Comparison of ENCODE assay signal across 29 cellular contexts in genomic region chr11:118532852-118533768, GRCh38. TPM values are rescaled to one million over a fixed set of nuclear protein-coding genes. Genes with fewer than 3 reads are reported as not detected.
DNase-seq lines count a peak whose midpoint lies in the region; ATAC-seq, FAIRE-seq and TF ChIP-seq lines count a peak whose summit lies in the region.
"Had no signal": no experiment of that assay in that cellular context is flagged by ENCODE, and none has a peak within 500 bp of the region (broad histone marks: within the 10 kb centered on the region; RNA-seq: fewer than 3 reads in every experiment).

No MANE protein-coding gene starts in this region.

- H3K79me2 ChIP-seq in HepG2 (ENCODE audit: insufficient read depth, low read length) (no peaks in the 10 kb centered on the region), neural progenitor cell (ENCODE audit: low read depth) (peaks cover 11% of the 10 kb centered on the region)

- H3K27me3 ChIP-seq in CD8-positive, alpha-beta T cell (ENCODE audit: insufficient read depth, low read length): no peaks in the 10 kb centered on the region
- no peaks in the 10 kb centered on the region; a peak in 1 of 5 replicates for H3K27me3 ChIP-seq in HepG2 (ENCODE audit: control insufficient read depth in 1 of 2, insufficient read depth in 2 of 2, low read length in 2 of 2)
- H3K27me3 ChIP-seq in neural progenitor cell: no peaks in the 10 kb centered on the region
- H3K27me3 ChIP-seq: BE2C, gastroesophageal sphincter, SJCRH30, thyroid gland, vagina had no signal

- peaks cover 24% of the 10 kb centered on the region for H3K4me1 ChIP-seq in CD8-positive, alpha-beta T cell (ENCODE audit: insufficient read depth, low read length)
- H3K4me1 ChIP-seq in HepG2 (ENCODE audit: insufficient read depth, low read length) (peaks cover 49% of the 10 kb centered on the region), neural progenitor cell (peaks cover 24% of the 10 kb centered on the region)
- H3K4me1 ChIP-seq: BE2C had no signal

- no peak for TF ChIP-seq POLR2A in HepG2 (IDR thresholded peaks at IDR 0.05; ENCODE audit: insufficient read depth in 1 of 2, low read depth in 2 of 2, low read length in 2 of 2)

- no peaks in the 10 kb centered on the region for H3K27me3 Mint-ChIP-seq in CD8-positive, alpha-beta T cell (ENCODE audit: low read depth)
- peaks cover 8% of the 10 kb centered on the region for H3K27me3 Mint-ChIP-seq in neural progenitor cell (ENCODE audit: insufficient read depth, low read depth)
- H3K27me3 Mint-ChIP-seq: memory B cell had no signal

- H3K4me3 ChIP-seq in CD8-positive, alpha-beta T cell (ENCODE audit: low read depth, low read length): no peak overlapping the region
- H3K4me3 ChIP-seq in HepG2 (replicated peaks in 1 of 3; ENCODE audit: insufficient read depth in 1 of 3, low read depth in 2 of 3, low read length in 3 of 3) (0 out of 6 replicates have a peak overlapping the region, but pooled peaks of 1 of the 3 experiments have one; percentile 42), neural progenitor cell (no peak overlapping the region)
- H3K4me3 ChIP-seq: gastroesophageal sphincter, SJCRH30, skin epidermis, thyroid gland, vagina had no signal

- H3K4me2 ChIP-seq in HepG2 (ENCODE audit: low read depth, low read length) (peak overlapping the region; percentile 63; the same call in 1 of the 2 replicates), neural progenitor cell (no peak overlapping the region)

- H2AFZ ChIP-seq in HepG2 (ENCODE audit: low read length) (no peak overlapping the region), neural progenitor cell (replicated peaks) (no peak overlapping the region)

- TF ChIP-seq CTCF in CD8-positive, alpha-beta T cell (IDR thresholded peaks at IDR 0.05): no peak
- TF ChIP-seq CTCF in RWPE1 (conservative IDR thresholded peaks at IDR 0.05; ENCODE audit: low read depth) (no peak), HepG2 (CRISPR knock-in tag; IDR thresholded peaks at IDR 0.05) (no peak), neural progenitor cell (IDR thresholded peaks at IDR 0.05) (no peak)

- peaks cover 26% of the 10 kb centered on the region for H3F3A ChIP-seq in neural progenitor cell (ENCODE audit: low read depth)

- CTCF ChIA-PET in CD8-positive, alpha-beta T cell (lab: Charles Lee): interaction anchor here (0.9 kb wide), 1 partner anchor 237 kb away, joined by 3 read pairs; no protein-coding TSS in a partner anchor
- CTCF ChIA-PET in RWPE1 (lab: Yijun Ruan, JAX) (interaction anchor here (0.5 to 0.7 kb wide), 2 partner anchors 146 to 741 kb away, joined by 3 to 5 read pairs; no protein-coding TSS in a partner anchor), HepG2 (lab: Yijun Ruan, JAX; ENCODE audit: low intra/inter-chr PET ratio, low total read pairs) (interaction anchor here (1.4 kb wide), 1 partner anchor 33 kb away, joined by 6 read pairs; the partner anchor contains the start of gene IFT46)

- H3K9me3 Mint-ChIP-seq in CD8-positive, alpha-beta T cell: no peaks in the 10 kb centered on the region
- peaks cover 2% of the 10 kb centered on the region for H3K9me3 Mint-ChIP-seq in neural progenitor cell
- H3K9me3 Mint-ChIP-seq: activated T-cell treated with anti-CD3 and anti-CD28 coated beads, Interleukin-2, amount 50 U/mL, for 4 hours; memory B cell had no signal

- FAIRE-seq in HepG2 (lab: Jason Lieb, UNC): no peak
- FAIRE-seq: bronchial epithelial cell, colon, GM12891, H54 had no signal

- no peaks in the 10 kb centered on the region for H3K9me3 ChIP-seq in CD8-positive, alpha-beta T cell (ENCODE audit: low read length)
- no peaks in the 10 kb centered on the region for H3K9me3 ChIP-seq in HepG2 (ENCODE audit: low read length)
- H3K9me3 ChIP-seq in neural progenitor cell (ENCODE audit: low read depth): no peaks in the 10 kb centered on the region
- H3K9me3 ChIP-seq: BE2C, gastroesophageal sphincter, SJCRH30, thyroid gland, vagina had no signal

- H4K20me1 ChIP-seq in HepG2 (ENCODE audit: insufficient read depth, low read length) (no peaks in the 10 kb centered on the region), neural progenitor cell (ENCODE audit: low read depth) (no peaks in the 10 kb centered on the region)

- H3K9ac ChIP-seq in HepG2 (ENCODE audit: insufficient read depth, low read depth, low read length) (no peak overlapping the region), neural progenitor cell (no peak overlapping the region)

- H3K36me3 Mint-ChIP-seq in CD8-positive, alpha-beta T cell: peaks cover 30% of the 10 kb centered on the region
- peaks cover 4% of the 10 kb centered on the region for H3K36me3 Mint-ChIP-seq in neural progenitor cell
- H3K36me3 Mint-ChIP-seq: memory B cell had no signal

- peak overlapping the region; percentile 13 for H3K27ac Mint-ChIP-seq in CD8-positive, alpha-beta T cell
- no peak overlapping the region for H3K27ac Mint-ChIP-seq in neural progenitor cell
- H3K27ac Mint-ChIP-seq: memory B cell had no signal

- H3K36me3 ChIP-seq in CD8-positive, alpha-beta T cell (ENCODE audit: insufficient read depth, low read length): no peaks in the 10 kb centered on the region
- H3K36me3 ChIP-seq in HepG2 (replicated peaks in 1 of 2; ENCODE audit: control insufficient read depth in 1 of 2, insufficient read depth in 2 of 2, low read length in 2 of 2): no peaks in the 10 kb centered on the region
- H3K36me3 ChIP-seq in neural progenitor cell: no peaks in the 10 kb centered on the region
- H3K36me3 ChIP-seq: BE2C, SJCRH30, thyroid gland, vagina had no signal

- no peak for TF ChIP-seq RAD21 in HepG2 (CRISPR knock-in tag; IDR thresholded peaks at IDR 0.05)

- ATAC-seq in CD8-positive, alpha-beta T cell: no peak
- no peak for ATAC-seq in HepG2
- ATAC-seq: activated T-cell treated with anti-CD3 and anti-CD28 coated beads, Interleukin-2, amount 50 U/mL, for 4 hours; gastroesophageal sphincter had no signal

- H3K27ac ChIP-seq in CD8-positive, alpha-beta T cell (ENCODE audit: low read depth, low read length): no peak overlapping the region
- H3K27ac ChIP-seq in RWPE1 (0 out of 2 replicates have a peak overlapping the region, but pooled peaks have one; percentile 65), HepG2 (ENCODE audit: extremely low read length, insufficient read depth, low read length) (peak overlapping the region; percentile 42), neural progenitor cell (no peak overlapping the region)
- H3K27ac ChIP-seq: SJCRH30, thyroid gland, vagina had no signal

- in situ Hi-C loops in HepG2 (cut with HindIII; ENCODE audit: extremely low pct_ligation_motif_present, low pct_unique_long_range_greater_than_20kb): loop anchor here (5.0 kb wide), 1 partner anchor 34 kb away; the partner anchor contains the start of gene IFT46

- no peak for DNase-seq in CD8-positive, alpha-beta T cell
- DNase-seq in RWPE1 (ENCODE audit: low spot score) (no peak), HepG2 (ENCODE audit: low spot score) (no peak), neural progenitor cell (ENCODE audit: low spot score) (no peak), islet precursor cell (no peak), NCI-H1930 (lab: John Stamatoyannopoulos, UW) (no peak)
- DNase-seq in activated CD4-positive, alpha-beta T cell treated with anti-CD3 and anti-CD28 coated beads, Interleukin-2, amount 50 U/mL, for 4 hours: no peak
- DNase-seq: activated CD4-positive, alpha-beta T cell treated with anti-CD3 and anti-CD28 coated beads for 48 hours; activated T-cell treated with anti-CD3 and anti-CD28 coated beads, Interleukin-2, amount 50 U/mL, for 4 hours; amniotic stem cell; BE2C; DMS53; effector CD4-positive, alpha-beta T cell; NCI-H146; NCI-H446 treated with DMSO at 0.1 percent for 48 hours; NCI-H82; SJCRH30; SW 1271; T-helper 9 cell; thyroid gland had no signal

- TF ChIP-seq EP300 in HepG2 (IDR thresholded peaks at IDR 0.05; ENCODE audit: low read depth in 2 of 2, low read length in 2 of 2) (no peak), HepG2 (CRISPR knock-in tag; IDR thresholded peaks at IDR 0.05; ENCODE audit: borderline replicate concordance) (no peak)

- no TSS peak for BruUV-seq in HepG2 (replicated peaks; lab: Mats Ljungman, UMichigan)

- intact Hi-C loops in CD8-positive, alpha-beta T cell (cut with DNase I, micrococcal nuclease): no loop called here
- intact Hi-C loops in HepG2 (cut with micrococcal nuclease; ENCODE audit: unreplicated experiment): no loop called here

- no peak overlapping the region for H3K4me3 Mint-ChIP-seq in CD8-positive, alpha-beta T cell
- H3K4me3 Mint-ChIP-seq in neural progenitor cell: peak overlapping the region; percentile 98

- POLR2A ChIA-PET in CD8-positive, alpha-beta T cell (lab: Charles Lee): no interaction called here
- POLR2A ChIA-PET in RWPE1 (lab: Yijun Ruan, JAX; ENCODE audit: low non-redundant PET): interaction anchor here (0.5 kb wide), 1 partner anchor 106 kb away, joined by 3 read pairs; no protein-coding TSS in a partner anchor
- POLR2A ChIA-PET in HepG2 (lab: Yijun Ruan, JAX): interaction anchor here (1.4 kb wide), 1 partner anchor 32 kb away, joined by 3 read pairs; no protein-coding TSS in a partner anchor

- H3K4me1 Mint-ChIP-seq in CD8-positive, alpha-beta T cell (ENCODE audit: low read depth): peaks cover 31% of the 10 kb centered on the region
- peaks cover 26% of the 10 kb centered on the region for H3K4me1 Mint-ChIP-seq in neural progenitor cell

- 83% methylated on average over 5 of the region's 19 CpGs for WGBS in HepG2 (ENCODE audit: low lambda C conversion rate)

RNA-seq across cellular contexts. Expression of gene TMEM25, which starts 2.1 kb away (rescaled TPM):
- total RNA-seq in CD8-positive, alpha-beta T cell: 10 to 100 TPM; 11.3 to 14.0 TPM
- 4.5 and 7.5 TPM in 2 replicates for total RNA-seq in HepG2 (2016; rRNA removed; fragmentation: Illumina TruSeq; extraction: Trizol)
- total RNA-seq in HepG2 (2016; cell fraction: cytosol; rRNA removed; fragmentation: Illumina TruSeq; extraction: Trizol; ENCODE audit: low read depth): 6.2 and 7.2 TPM in 2 replicates
- 3.9 and 8.9 TPM in 2 replicates for total RNA-seq in HepG2 (2016; cell fraction: insoluble cytoplasmic fraction; rRNA removed; fragmentation: Illumina TruSeq; extraction: Trizol)
- 8.9 and 11.8 TPM in 2 replicates for total RNA-seq in HepG2 (2016; cell fraction: membrane; rRNA removed; fragmentation: Illumina TruSeq; extraction: Trizol)
- 8.4 and 8.5 TPM in 2 replicates for total RNA-seq in HepG2 (2016; cell fraction: nucleus; rRNA removed; fragmentation: Illumina TruSeq; extraction: Trizol)
- 17.2 and 23.4 TPM in 2 replicates for polyA plus RNA-seq in HepG2 (2011; rRNA removed)
- 12.4 and 19.7 TPM in 2 replicates for polyA plus RNA-seq in HepG2 (2011; cell fraction: cytosol; rRNA removed)
- polyA plus RNA-seq in HepG2 (2011; cell fraction: nucleus; rRNA removed): 40.8 and 47.6 TPM in 2 replicates
- 8.5 and 9.2 TPM in 2 replicates for polyA plus RNA-seq in HepG2 (2012)
- polyA plus RNA-seq in HepG2 (2016; cell fraction: cytosol; fragmentation: Illumina TruSeq; extraction: Trizol; ENCODE audit: low read depth): 6.8 and 8.7 TPM in 2 replicates
- polyA plus RNA-seq in HepG2 (2016; cell fraction: insoluble cytoplasmic fraction; fragmentation: Illumina TruSeq; extraction: Trizol; ENCODE audit: low read depth): 4.6 and 5.1 TPM in 2 replicates
- 9.5 and 10.8 TPM in 2 replicates for polyA plus RNA-seq in HepG2 (2016; cell fraction: membrane; fragmentation: Illumina TruSeq; extraction: Trizol; ENCODE audit: low read depth)
- 20.9 and 21.2 TPM in 2 replicates for polyA plus RNA-seq in HepG2 (2016; cell fraction: nucleus; fragmentation: Illumina TruSeq; extraction: Trizol; ENCODE audit: insufficient read depth, low read depth)
- 2.7 and 44.5 TPM in 2 replicates for polyA minus RNA-seq in HepG2 (2011; rRNA and poly(A)+ RNA removed; ENCODE audit: low replicate concordance)
- polyA minus RNA-seq in HepG2 (2011; cell fraction: cytosol; rRNA and poly(A)+ RNA removed): 6.7 and 7.2 TPM in 2 replicates
- 20.9 and 25.5 TPM in 2 replicates for polyA minus RNA-seq in HepG2 (2011; cell fraction: nucleus; rRNA and poly(A)+ RNA removed)
- total RNA-seq in neural progenitor cell (ENCODE audit: low replicate concordance): 28.2 and 29.0 TPM in 2 replicates

RNA-seq across cellular contexts. Expression of gene TTC36, which starts 5.8 kb away (rescaled TPM):
- under 1 TPM in 1 of 2 experiments, not detected in 1; 0.65 TPM for total RNA-seq in CD8-positive, alpha-beta T cell
- total RNA-seq in HepG2 (2016; rRNA removed; fragmentation: Illumina TruSeq; extraction: Trizol) (0.40 TPM in 1 of 2 replicates, not detected in the other), neural progenitor cell (ENCODE audit: low replicate concordance) (0.62 TPM in 1 of 2 replicates, not detected in the other)
- total RNA-seq in HepG2 (2016; cell fraction: cytosol; rRNA removed; fragmentation: Illumina TruSeq; extraction: Trizol; ENCODE audit: low read depth): 0.62 and 1.2 TPM in 2 replicates
- 0.26 TPM in 1 of 2 replicates, not detected in the other for total RNA-seq in HepG2 (2016; cell fraction: insoluble cytoplasmic fraction; rRNA removed; fragmentation: Illumina TruSeq; extraction: Trizol)
- total RNA-seq in HepG2 (2016; cell fraction: membrane; rRNA removed; fragmentation: Illumina TruSeq; extraction: Trizol): 0.45 TPM in 1 of 2 replicates, not detected in the other
- total RNA-seq in HepG2 (2016; cell fraction: nucleus; rRNA removed; fragmentation: Illumina TruSeq; extraction: Trizol): 0.47 and 0.84 TPM in 2 replicates
- 0.13 TPM in 1 of 2 replicates, not detected in the other for polyA plus RNA-seq in HepG2 (2011; rRNA removed)
- polyA plus RNA-seq in HepG2 (2011; cell fraction: cytosol; rRNA removed): 0.08 and 0.11 TPM in 2 replicates
- 0.27 and 0.62 TPM in 2 replicates for polyA plus RNA-seq in HepG2 (2011; cell fraction: nucleus; rRNA removed)
- not detected in 2 replicates for polyA plus RNA-seq in HepG2 (2012)
- polyA plus RNA-seq in HepG2 (2016; cell fraction: cytosol; fragmentation: Illumina TruSeq; extraction: Trizol; ENCODE audit: low read depth): 0.28 and 0.53 TPM in 2 replicates
- polyA plus RNA-seq in HepG2 (2016; cell fraction: insoluble cytoplasmic fraction; fragmentation: Illumina TruSeq; extraction: Trizol; ENCODE audit: low read depth): 0.38 TPM in 1 of 2 replicates, not detected in the other
- polyA plus RNA-seq in HepG2 (2016; cell fraction: membrane; fragmentation: Illumina TruSeq; extraction: Trizol; ENCODE audit: low read depth): 0.23 and 0.47 TPM in 2 replicates
- polyA plus RNA-seq in HepG2 (2016; cell fraction: nucleus; fragmentation: Illumina TruSeq; extraction: Trizol; ENCODE audit: insufficient read depth, low read depth): not detected in 2 replicates
- 0.24 TPM in 1 of 2 replicates, not detected in the other for polyA minus RNA-seq in HepG2 (2011; rRNA and poly(A)+ RNA removed; ENCODE audit: low replicate concordance)
- polyA minus RNA-seq in HepG2 (2011; cell fraction: cytosol; rRNA and poly(A)+ RNA removed): not detected in 2 replicates
- 0.87 and 1.2 TPM in 2 replicates for polyA minus RNA-seq in HepG2 (2011; cell fraction: nucleus; rRNA and poly(A)+ RNA removed)
- total RNA-seq: bronchial epithelial cell, HT-29, vagina had no signal

RNA-seq across cellular contexts. Expression of gene IFT46, which starts 32.6 kb away (rescaled TPM):
- total RNA-seq in CD8-positive, alpha-beta T cell: 1 to 10 TPM; 4.8 to 5.6 TPM
- total RNA-seq in HepG2 (2016; rRNA removed; fragmentation: Illumina TruSeq; extraction: Trizol) (15.4 and 23.9 TPM in 2 replicates), neural progenitor cell (ENCODE audit: low replicate concordance) (40.1 and 47.5 TPM in 2 replicates)
- 12.4 and 18.8 TPM in 2 replicates for total RNA-seq in HepG2 (2016; cell fraction: cytosol; rRNA removed; fragmentation: Illumina TruSeq; extraction: Trizol; ENCODE audit: low read depth)
- 14.7 and 23.4 TPM in 2 replicates for total RNA-seq in HepG2 (2016; cell fraction: insoluble cytoplasmic fraction; rRNA removed; fragmentation: Illumina TruSeq; extraction: Trizol)
- 10.2 and 11.5 TPM in 2 replicates for total RNA-seq in HepG2 (2016; cell fraction: membrane; rRNA removed; fragmentation: Illumina TruSeq; extraction: Trizol)
- 7.4 and 8.0 TPM in 2 replicates for total RNA-seq in HepG2 (2016; cell fraction: nucleus; rRNA removed; fragmentation: Illumina TruSeq; extraction: Trizol)
- polyA plus RNA-seq in HepG2 (2011; rRNA removed): 9.3 and 9.8 TPM in 2 replicates
- 8.2 and 9.6 TPM in 2 replicates for polyA plus RNA-seq in HepG2 (2011; cell fraction: cytosol; rRNA removed)
- polyA plus RNA-seq in HepG2 (2011; cell fraction: nucleus; rRNA removed): 3.4 and 5.1 TPM in 2 replicates
- polyA plus RNA-seq in HepG2 (2012): 5.8 and 8.4 TPM in 2 replicates
- polyA plus RNA-seq in HepG2 (2016; cell fraction: cytosol; fragmentation: Illumina TruSeq; extraction: Trizol; ENCODE audit: low read depth): 2.6 and 2.9 TPM in 2 replicates
- polyA plus RNA-seq in HepG2 (2016; cell fraction: insoluble cytoplasmic fraction; fragmentation: Illumina TruSeq; extraction: Trizol; ENCODE audit: low read depth): 20.5 and 21.3 TPM in 2 replicates
- polyA plus RNA-seq in HepG2 (2016; cell fraction: membrane; fragmentation: Illumina TruSeq; extraction: Trizol; ENCODE audit: low read depth): 5.9 TPM in 2 replicates
- 9.4 and 10.2 TPM in 2 replicates for polyA plus RNA-seq in HepG2 (2016; cell fraction: nucleus; fragmentation: Illumina TruSeq; extraction: Trizol; ENCODE audit: insufficient read depth, low read depth)
- 9.5 and 19.1 TPM in 2 replicates for polyA minus RNA-seq in HepG2 (2011; rRNA and poly(A)+ RNA removed; ENCODE audit: low replicate concordance)
- polyA minus RNA-seq in HepG2 (2011; cell fraction: cytosol; rRNA and poly(A)+ RNA removed): 5.0 and 5.8 TPM in 2 replicates
- 4.4 and 6.0 TPM in 2 replicates for polyA minus RNA-seq in HepG2 (2011; cell fraction: nucleus; rRNA and poly(A)+ RNA removed)

RNA-seq across cellular contexts. Expression of gene ARCN1, which starts 39.1 kb away (rescaled TPM):
- total RNA-seq in CD8-positive, alpha-beta T cell: 10 to 100 TPM; 77.8 to 81.2 TPM
- total RNA-seq in HepG2 (2016; rRNA removed; fragmentation: Illumina TruSeq; extraction: Trizol): 148 and 215 TPM in 2 replicates
- total RNA-seq in HepG2 (2016; cell fraction: cytosol; rRNA removed; fragmentation: Illumina TruSeq; extraction: Trizol; ENCODE audit: low read depth): 21.7 and 21.9 TPM in 2 replicates
- 143 and 206 TPM in 2 replicates for total RNA-seq in HepG2 (2016; cell fraction: insoluble cytoplasmic fraction; rRNA removed; fragmentation: Illumina TruSeq; extraction: Trizol)
- total RNA-seq in HepG2 (2016; cell fraction: membrane; rRNA removed; fragmentation: Illumina TruSeq; extraction: Trizol): 62.1 and 63.9 TPM in 2 replicates
- 61.5 and 78.3 TPM in 2 replicates for total RNA-seq in HepG2 (2016; cell fraction: nucleus; rRNA removed; fragmentation: Illumina TruSeq; extraction: Trizol)
- 143 and 200 TPM in 2 replicates for polyA plus RNA-seq in HepG2 (2011; rRNA removed)
- 147 and 192 TPM in 2 replicates for polyA plus RNA-seq in HepG2 (2011; cell fraction: cytosol; rRNA removed)
- polyA plus RNA-seq in HepG2 (2011; cell fraction: nucleus; rRNA removed): 33.6 and 35.8 TPM in 2 replicates
- 80.9 and 111 TPM in 2 replicates for polyA plus RNA-seq in HepG2 (2012)
- polyA plus RNA-seq in HepG2 (2016; cell fraction: cytosol; fragmentation: Illumina TruSeq; extraction: Trizol; ENCODE audit: low read depth): 9.1 and 10.1 TPM in 2 replicates
- polyA plus RNA-seq in HepG2 (2016; cell fraction: insoluble cytoplasmic fraction; fragmentation: Illumina TruSeq; extraction: Trizol; ENCODE audit: low read depth): 221 and 222 TPM in 2 replicates
- 36.4 and 39.3 TPM in 2 replicates for polyA plus RNA-seq in HepG2 (2016; cell fraction: membrane; fragmentation: Illumina TruSeq; extraction: Trizol; ENCODE audit: low read depth)
- 95.2 and 101 TPM in 2 replicates for polyA plus RNA-seq in HepG2 (2016; cell fraction: nucleus; fragmentation: Illumina TruSeq; extraction: Trizol; ENCODE audit: insufficient read depth, low read depth)
- polyA minus RNA-seq in HepG2 (2011; rRNA and poly(A)+ RNA removed; ENCODE audit: low replicate concordance): 78.7 and 166 TPM in 2 replicates
- polyA minus RNA-seq in HepG2 (2011; cell fraction: cytosol; rRNA and poly(A)+ RNA removed): 105 and 121 TPM in 2 replicates
- 31.7 and 41.9 TPM in 2 replicates for polyA minus RNA-seq in HepG2 (2011; cell fraction: nucleus; rRNA and poly(A)+ RNA removed)
- total RNA-seq in neural progenitor cell (ENCODE audit: low replicate concordance): 97.8 and 112 TPM in 2 replicates

Comparison
In these comparisons a context has a peak if more than half of its experiments do, and no peak if none do; other contexts are left out.
1. H3K27ac ChIP-seq: peak in RWPE1 (single experiment) and HepG2 (single experiment); none in CD8-positive, alpha-beta T cell (single experiment) and neural progenitor cell (single experiment).